Comparison of ENCODE assay signal across 16 cellular contexts in genomic region chr17:78671607-78672404, GRCh38.
DNase-seq lines count a peak whose midpoint lies in the region; ATAC-seq and TF ChIP-seq lines count a peak whose summit lies in the region.
"Had no signal": no experiment of that assay in that cellular context is flagged by ENCODE, and none has a peak within 500 bp of the region (broad histone marks: within the 10 kb centered on the region; RNA-seq: fewer than 3 reads in every experiment).

No MANE protein-coding gene starts in this region.

- H3K4me3 ChIP-seq in CD4-positive, alpha-beta memory T cell (ENCODE audit: low read length in 2 of 2) = no peak overlapping the region
- no peak overlapping the region for H3K4me3 ChIP-seq in right atrium auricular region
- H3K4me3 ChIP-seq: body of pancreas, right lobe of liver had no signal

- no peak for ATAC-seq in effector memory CD8-positive, alpha-beta T cell (replicated peaks)
- ATAC-seq in naive thymus-derived CD8-positive, alpha-beta T cell = no peak
- ATAC-seq in GM21526 (IDR thresholded peaks at IDR 0.05; ENCODE audit: low FRiP score, unreplicated experiment) = no peak
- ATAC-seq in HG02981 (IDR thresholded peaks at IDR 0.05; ENCODE audit: unreplicated experiment) = no peak
- ATAC-seq: body of pancreas, right lobe of liver had no signal

- peaks cover 17 to 38% (median 28%) of the 10 kb centered on the region in 4 donors for H3K4me1 Mint-ChIP-seq in CD4-positive, alpha-beta memory T cell
- H3K4me1 Mint-ChIP-seq in effector memory CD8-positive, alpha-beta T cell (ENCODE audit: low read depth in 2 of 2) = peaks cover 7 to 17% of the 10 kb centered on the region in 2 donors
- H3K4me1 Mint-ChIP-seq in naive thymus-derived CD8-positive, alpha-beta T cell = peaks cover 8 to 34% (median 20%) of the 10 kb centered on the region in 4 donors

- peak overlapping the region in 1 of 8 donors; percentile 54 for H3K4me3 Mint-ChIP-seq in CD4-positive, alpha-beta memory T cell
- no peak overlapping the region for H3K4me3 Mint-ChIP-seq in effector memory CD8-positive, alpha-beta T cell
- H3K4me3 Mint-ChIP-seq in naive thymus-derived CD8-positive, alpha-beta T cell = peak overlapping the region in 1 of 10 donors; percentile 14

- no peaks in the 10 kb centered on the region for H3K27me3 Mint-ChIP-seq in CD4-positive, alpha-beta memory T cell
- no peaks in the 10 kb centered on the region for H3K27me3 Mint-ChIP-seq in effector memory CD8-positive, alpha-beta T cell
- no peaks in the 10 kb centered on the region for H3K27me3 Mint-ChIP-seq in naive thymus-derived CD8-positive, alpha-beta T cell

- peaks cover 14% of the 10 kb centered on the region for H3K4me1 ChIP-seq in CD4-positive, alpha-beta memory T cell (ENCODE audit: insufficient read depth, low read length)
- peaks cover 0 to under 1% of the 10 kb centered on the region in 2 donors for H3K4me1 ChIP-seq in right atrium auricular region
- H3K4me1 ChIP-seq: right lobe of liver had no signal

- H3K9me3 Mint-ChIP-seq in CD4-positive, alpha-beta memory T cell = peaks cover 0 to 20% (median 0%) of the 10 kb centered on the region in 8 donors
- H3K9me3 Mint-ChIP-seq in effector memory CD8-positive, alpha-beta T cell = no peaks in the 10 kb centered on the region
- no peaks in the 10 kb centered on the region for H3K9me3 Mint-ChIP-seq in naive thymus-derived CD8-positive, alpha-beta T cell

- POLR2A ChIA-PET in CD4-positive, alpha-beta memory T cell (lab: Charles Lee; ENCODE audit: partially characterized antibody) = no interaction called here
- POLR2A ChIA-PET in naive thymus-derived CD8-positive, alpha-beta T cell (lab: Charles Lee) = no interaction called here

- H3K36me3 ChIP-seq in CD4-positive, alpha-beta memory T cell (ENCODE audit: insufficient read depth, low read length) = peaks cover 43% of the 10 kb centered on the region
- H3K36me3 ChIP-seq in right atrium auricular region = peaks cover 37% of the 10 kb centered on the region

- H3K36me3 Mint-ChIP-seq in CD4-positive, alpha-beta memory T cell = peaks cover 40 to 77% of the 10 kb centered on the region in 2 donors
- peaks cover 85% of the 10 kb centered on the region for H3K36me3 Mint-ChIP-seq in effector memory CD8-positive, alpha-beta T cell (ENCODE audit: insufficient read depth)
- H3K36me3 Mint-ChIP-seq in naive thymus-derived CD8-positive, alpha-beta T cell = peaks cover 0 to 56% (median 13%) of the 10 kb centered on the region in 3 donors

- H3K27ac ChIP-seq in CD4-positive, alpha-beta memory T cell (ENCODE audit: low read depth, low read length) = no peak overlapping the region
- H3K27ac ChIP-seq in right atrium auricular region = no peak overlapping the region
- H3K27ac ChIP-seq: body of pancreas, right lobe of liver had no signal

- peak overlapping the region in 5 of 7 donors; percentile 27 to 90 (median 82) for H3K27ac Mint-ChIP-seq in CD4-positive, alpha-beta memory T cell
- H3K27ac Mint-ChIP-seq in effector memory CD8-positive, alpha-beta T cell = peak overlapping the region; percentile 72 to 79
- peak overlapping the region in 8 of 10 donors; percentile 15 to 92 (median 48) for H3K27ac Mint-ChIP-seq in naive thymus-derived CD8-positive, alpha-beta T cell

- DNase-seq in CD4-positive, alpha-beta memory T cell = no peak
- DNase-seq in RPMI7951 (ENCODE audit: low read depth) (peak; percentile 16), right atrium auricular region (ENCODE audit: low spot score) (no peak)
- no peak for DNase-seq in effector memory CD8-positive, alpha-beta T cell
- DNase-seq in naive thymus-derived CD8-positive, alpha-beta T cell = no peak
- DNase-seq in activated CD4-positive, alpha-beta T cell treated with anti-CD3 and anti-CD28 coated beads, Interleukin-2, amount 50 U/mL, for 1 hour = no peak
- DNase-seq: activated CD4-positive, alpha-beta T cell treated with anti-CD3 and anti-CD28 coated beads, Interleukin-2, amount 50 U/mL, for 4 hours; body of pancreas; DMS153; NCI-H1048; NCI-H2227 treated with DMSO at 0.1 percent for 48 hours; Right ventricle myocardium superior; stimulated activated CD4-positive, alpha-beta T cell treated with anti-CD3 and anti-CD28 coated beads, Interleukin-4, amount 100 ng/mL, for 1 hour had no signal

- no peak for TF ChIP-seq CTCF in right atrium auricular region (IDR thresholded peaks at IDR 0.05)

- no peaks in the 10 kb centered on the region for H3K27me3 ChIP-seq in CD4-positive, alpha-beta memory T cell (ENCODE audit: insufficient read depth, low read length)
- no peaks in the 10 kb centered on the region for H3K27me3 ChIP-seq in right atrium auricular region
- H3K27me3 ChIP-seq: body of pancreas, right lobe of liver had no signal

- H3K9me3 ChIP-seq in CD4-positive, alpha-beta memory T cell (ENCODE audit: control insufficient read depth in 1 of 2, low read length in 2 of 2) = no peaks in the 10 kb centered on the region
- no peaks in the 10 kb centered on the region for H3K9me3 ChIP-seq in right atrium auricular region
- H3K9me3 ChIP-seq: body of pancreas, right lobe of liver had no signal

- intact Hi-C loops in CD4-positive, alpha-beta memory T cell (cut with micrococcal nuclease) = no loop called here

- CTCF ChIA-PET in CD4-positive, alpha-beta memory T cell (lab: Charles Lee; ENCODE audit: partially characterized antibody) = no interaction called here
